In genomic region chr1:117754061-117754969, GRCh38 we compare ENCODE assay signal across 9 cellular contexts.
DNase-seq lines count a peak whose midpoint lies in the region; ATAC-seq, FAIRE-seq and TF ChIP-seq lines count a peak whose summit lies in the region.
"Had no signal": no experiment of that assay in that cellular context is flagged by ENCODE, and none has a peak within 500 bp of the region (broad histone marks: within the 10 kb centered on the region; RNA-seq: fewer than 3 reads in every experiment).

No MANE protein-coding gene starts in this region.

- H3K27me3 Mint-ChIP-seq in T-helper 2 cell treated with Interferon-gamma antibody and Interleukin-4, amounts not matched to agents 5 μg/mL and 100 μg/mL, for 36 hours (ENCODE audit: low read depth), result peaks cover 43% of the 10 kb centered on the region

- H3K4me1 ChIP-seq in kidney (ENCODE audit: control insufficient read depth in 1 of 2, insufficient read depth in 1 of 2, low read depth in 1 of 2, low read length in 2 of 2), result peaks cover 0 to 8% of the 10 kb centered on the region in 2 donors

- intact Hi-C loops in kidney (cut with DNase I), result loop anchor here (10.0 kb wide), 1 partner anchor 220 kb away; no protein-coding TSS in a partner anchor

- no peak for FAIRE-seq in kidney (lab: Jason Lieb, UNC)

- no peak overlapping the region for H3K4me3 Mint-ChIP-seq in T-helper 2 cell treated with Interferon-gamma antibody and Interleukin-4, amounts not matched to agents 5 μg/mL and 100 μg/mL, for 36 hours

- TF ChIP-seq CTCF in cardiac fibroblast (IDR thresholded peaks at IDR 0.05; ENCODE audit: low read depth, low read length) (peak; percentile 70), kidney (IDR thresholded peaks at IDR 0.05; ENCODE audit: borderline replicate concordance, extremely low read depth, insufficient read depth) (peak; percentile 66)

- ATAC-seq in GM21367 (IDR thresholded peaks at IDR 0.05; ENCODE audit: unreplicated experiment), result no peak

- H3K9me3 Mint-ChIP-seq in T-helper 2 cell treated with Interferon-gamma antibody and Interleukin-4, amounts not matched to agents 5 μg/mL and 100 μg/mL, for 36 hours, result no peaks in the 10 kb centered on the region

- H3K36me3 Mint-ChIP-seq in T-helper 2 cell treated with Interferon-gamma antibody and Interleukin-4, amounts not matched to agents 5 μg/mL and 100 μg/mL, for 36 hours (ENCODE audit: low read depth), result no peaks in the 10 kb centered on the region

- peak overlapping the region in 1 of 2 donors; percentile 11 for H3K4me3 ChIP-seq in cardiac fibroblast (replicated peaks in 1 of 2; ENCODE audit: low read depth in 2 of 2, low read length in 2 of 2)
- H3K4me3 ChIP-seq in kidney (ENCODE audit: low read length in 2 of 2), result peak overlapping the region in 1 of 2 donors; percentile 35
- H3K4me3 ChIP-seq: BLaER1 had no signal

- H3K27ac Mint-ChIP-seq in T-helper 2 cell treated with Interferon-gamma antibody and Interleukin-4, amounts not matched to agents 5 μg/mL and 100 μg/mL, for 36 hours, result no peak overlapping the region

- H3K9me3 ChIP-seq in kidney (ENCODE audit: control insufficient read depth in 1 of 2, low read length in 2 of 2), result no peaks in the 10 kb centered on the region
- H3K9me3 ChIP-seq: BLaER1 had no signal

- DNase-seq in NCI-H1417 (lab: John Stamatoyannopoulos, UW), result peak; percentile 48 to 90 (median 83)
- no peak for DNase-seq in NCI-H1417 treated with DMSO at 0.1 percent for 48 hours (lab: John Stamatoyannopoulos, UW)
- peak; percentile 83 for DNase-seq in NCI-H146 treated with DMSO at 0.1 percent for 48 hours (lab: John Stamatoyannopoulos, UW; ENCODE audit: unreplicated experiment)
- peak; percentile 20 for DNase-seq in T-helper 2 cell treated with Interferon-gamma antibody and Interleukin-4, amounts not matched to agents 5 μg/mL and 100 μg/mL, for 36 hours (ENCODE audit: low spot score)
- peak; percentile 72 to 76 for DNase-seq in cardiac fibroblast (ENCODE audit: low read depth in 2 of 2)
- no peak for DNase-seq in kidney
- peak; percentile 12 to 23 for DNase-seq in stimulated activated CD4-positive, alpha-beta T cell treated with anti-CD3 and anti-CD28 coated beads, Interleukin-1b, Interleukin-23, amount 100 ng/mL, for 4 hours (ENCODE audit: low read depth in 2 of 2)

- no peaks in the 10 kb centered on the region for H3K36me3 ChIP-seq in kidney (ENCODE audit: control insufficient read depth in 1 of 2, insufficient read depth in 2 of 2, low read length in 2 of 2)
- H3K36me3 ChIP-seq: BLaER1 had no signal

- H3K9ac ChIP-seq in kidney (ENCODE audit: low read length in 2 of 2), result no peak overlapping the region
- H3K9ac ChIP-seq: BLaER1 had no signal

- H3K27ac ChIP-seq in kidney (ENCODE audit: low read depth in 2 of 2, low read length in 2 of 2), result no peak overlapping the region
- H3K27ac ChIP-seq: BLaER1 had no signal

- H3K4me1 Mint-ChIP-seq in T-helper 2 cell treated with Interferon-gamma antibody and Interleukin-4, amounts not matched to agents 5 μg/mL and 100 μg/mL, for 36 hours (ENCODE audit: low read depth), result peaks cover 7% of the 10 kb centered on the region

Comparison
In these comparisons a context has a peak if more than half of its experiments do, and no peak if none do; other contexts are left out.
1. DNase-seq: peak in NCI-H1417 (3 of 3), NCI-H146 treated with DMSO at 0.1 percent for 48 hours (single experiment), T-helper 2 cell treated with Interferon-gamma antibody and Interleukin-4, amounts not matched to agents 5 μg/mL and 100 μg/mL, for 36 hours (single experiment), cardiac fibroblast (2 of 2) and stimulated activated CD4-positive, alpha-beta T cell treated with anti-CD3 and anti-CD28 coated beads, Interleukin-1b, Interleukin-23, amount 100 ng/mL, for 4 hours (2 of 2); none in NCI-H1417 treated with DMSO at 0.1 percent for 48 hours (single experiment) and kidney (single experiment).